10 cellular contexts compared by ENCODE assay signal in genomic region chr6:139841794-139842215, GRCh38.
DNase-seq lines count a peak whose midpoint lies in the region; ATAC-seq and TF ChIP-seq lines count a peak whose summit lies in the region.
"Had no signal": no experiment of that assay in that cellular context is flagged by ENCODE, and none has a peak within 500 bp of the region (broad histone marks: within the 10 kb centered on the region; RNA-seq: fewer than 3 reads in every experiment).

No MANE protein-coding gene starts in this region.

- ATAC-seq in GM18502 (IDR thresholded peaks at IDR 0.05; ENCODE audit: poor library complexity, unreplicated experiment): peak; percentile 87
- ATAC-seq in GM21576 (IDR thresholded peaks at IDR 0.05; ENCODE audit: unreplicated experiment): peak; percentile 96
- peak; percentile 91 for ATAC-seq in HG03439 (IDR thresholded peaks at IDR 0.05; ENCODE audit: unreplicated experiment)
- ATAC-seq in activated B cell treated with CpG ODN at 0.5 μM for 24 hours (ENCODE audit: low read depth): peak; percentile 84
- no peak for ATAC-seq in natural killer cell treated with Interleukin-12 subunit alpha and Interleukin-12 subunit beta and Interleukin-15 and Interleukin-18, amount 100 ng/mL, for 72 hours

- peaks cover 5% of the 10 kb centered on the region for H3K9me3 Mint-ChIP-seq in activated B cell treated with CpG ODN at 0.5 μM for 24 hours
- no peaks in the 10 kb centered on the region for H3K9me3 Mint-ChIP-seq in natural killer cell treated with Interleukin-12 subunit alpha and Interleukin-12 subunit beta and Interleukin-15 and Interleukin-18, amount 100 ng/mL, for 72 hours

- H3K4me3 Mint-ChIP-seq in activated B cell treated with CpG ODN at 0.5 μM for 24 hours: peak overlapping the region; percentile 60
- H3K4me3 Mint-ChIP-seq in natural killer cell treated with Interleukin-12 subunit alpha and Interleukin-12 subunit beta and Interleukin-15 and Interleukin-18, amount 100 ng/mL, for 72 hours: no peak overlapping the region
- H3K4me3 Mint-ChIP-seq: activated naive CD8-positive, alpha-beta T cell treated with anti-CD3 and anti-CD28 coated beads, Interleukin-2, amount 10 ng/mL, durations not matched to agents 7 days and 5 days; nephron progenitor cell had no signal

- no peaks in the 10 kb centered on the region for H3K27me3 Mint-ChIP-seq in activated B cell treated with CpG ODN at 0.5 μM for 24 hours
- peaks cover 11 to 14% of the 10 kb centered on the region in 2 donors for H3K27me3 Mint-ChIP-seq in natural killer cell treated with Interleukin-12 subunit alpha and Interleukin-12 subunit beta and Interleukin-15 and Interleukin-18, amount 100 ng/mL, for 72 hours
- H3K27me3 Mint-ChIP-seq: activated naive CD8-positive, alpha-beta T cell treated with anti-CD3 and anti-CD28 coated beads, Interleukin-2, amount 10 ng/mL, durations not matched to agents 7 days and 5 days had no signal

- peaks cover 51% of the 10 kb centered on the region for H3K4me1 Mint-ChIP-seq in activated B cell treated with CpG ODN at 0.5 μM for 24 hours
- no peaks in the 10 kb centered on the region for H3K4me1 Mint-ChIP-seq in natural killer cell treated with Interleukin-12 subunit alpha and Interleukin-12 subunit beta and Interleukin-15 and Interleukin-18, amount 100 ng/mL, for 72 hours (ENCODE audit: low read depth in 2 of 2)
- H3K4me1 Mint-ChIP-seq: activated naive CD8-positive, alpha-beta T cell treated with anti-CD3 and anti-CD28 coated beads, Interleukin-2, amount 10 ng/mL, durations not matched to agents 7 days and 5 days had no signal

- H3K36me3 Mint-ChIP-seq in activated B cell treated with CpG ODN at 0.5 μM for 24 hours (ENCODE audit: low read depth): no peaks in the 10 kb centered on the region
- no peaks in the 10 kb centered on the region for H3K36me3 Mint-ChIP-seq in natural killer cell treated with Interleukin-12 subunit alpha and Interleukin-12 subunit beta and Interleukin-15 and Interleukin-18, amount 100 ng/mL, for 72 hours
- H3K36me3 Mint-ChIP-seq: activated naive CD8-positive, alpha-beta T cell treated with anti-CD3 and anti-CD28 coated beads, Interleukin-2, amount 10 ng/mL, durations not matched to agents 7 days and 5 days had no signal

- TF ChIP-seq CTCF in activated B cell treated with CpG ODN at 0.5 μM for 24 hours (IDR thresholded peaks at IDR 0.05): no peak

- DNase-seq in activated B cell treated with CpG ODN at 0.5 μM for 24 hours: no peak
- DNase-seq in NCI-H1694 (lab: John Stamatoyannopoulos, UW): no peak
- DNase-seq in UCSD-AML1 (lab: John Stamatoyannopoulos, UW; ENCODE audit: unreplicated experiment): no peak
- no peak for DNase-seq in natural killer cell treated with Interleukin-12 subunit alpha and Interleukin-12 subunit beta and Interleukin-15 and Interleukin-18, amount 100 ng/mL, for 72 hours (ENCODE audit: low spot score)
- DNase-seq in substantia nigra (lab: John Stamatoyannopoulos, UW): no peak
- DNase-seq: activated naive CD8-positive, alpha-beta T cell treated with anti-CD3 and anti-CD28 coated beads, Interleukin-2, amount 10 ng/mL, durations not matched to agents 7 days and 5 days; nephron progenitor cell had no signal

- CTCF ChIA-PET in activated B cell treated with CpG ODN at 0.5 μM for 24 hours (lab: Charles Lee): interaction anchor here (0.6 to 0.9 kb wide), 2 partner anchors 472 to 717 kb away, joined by 4 to 5 read pairs; no protein-coding TSS in a partner anchor

- POLR2A ChIA-PET in activated B cell treated with CpG ODN at 0.5 μM for 24 hours (lab: Charles Lee): no interaction called here

- intact Hi-C loops in activated B cell treated with CpG ODN at 0.5 μM for 24 hours (cut with micrococcal nuclease): loop anchor here (2.0 kb wide), 1 partner anchor 467 kb away; the partner anchor contains the start of gene CITED2

- H3K27ac ChIP-seq in substantia nigra (ENCODE audit: low read depth, low read length, poor library complexity, severe bottlenecking): no peak overlapping the region

- H3K27ac Mint-ChIP-seq in activated B cell treated with CpG ODN at 0.5 μM for 24 hours: peak overlapping the region; percentile 51
- H3K27ac Mint-ChIP-seq in natural killer cell treated with Interleukin-12 subunit alpha and Interleukin-12 subunit beta and Interleukin-15 and Interleukin-18, amount 100 ng/mL, for 72 hours: no peak overlapping the region
- H3K27ac Mint-ChIP-seq: activated naive CD8-positive, alpha-beta T cell treated with anti-CD3 and anti-CD28 coated beads, Interleukin-2, amount 10 ng/mL, durations not matched to agents 7 days and 5 days; nephron progenitor cell had no signal

Comparison
In these comparisons a context has a peak if more than half of its experiments do, and no peak if none do; other contexts are left out.
1. ATAC-seq: peak in GM18502 (single experiment), GM21576 (single experiment), HG03439 (single experiment) and activated B cell treated with CpG ODN at 0.5 μM for 24 hours (single experiment); none in natural killer cell treated with Interleukin-12 subunit alpha and Interleukin-12 subunit beta and Interleukin-15 and Interleukin-18, amount 100 ng/mL, for 72 hours (0 of 2).